27 cellular contexts compared by ENCODE assay signal in the genomic region with DNA sequence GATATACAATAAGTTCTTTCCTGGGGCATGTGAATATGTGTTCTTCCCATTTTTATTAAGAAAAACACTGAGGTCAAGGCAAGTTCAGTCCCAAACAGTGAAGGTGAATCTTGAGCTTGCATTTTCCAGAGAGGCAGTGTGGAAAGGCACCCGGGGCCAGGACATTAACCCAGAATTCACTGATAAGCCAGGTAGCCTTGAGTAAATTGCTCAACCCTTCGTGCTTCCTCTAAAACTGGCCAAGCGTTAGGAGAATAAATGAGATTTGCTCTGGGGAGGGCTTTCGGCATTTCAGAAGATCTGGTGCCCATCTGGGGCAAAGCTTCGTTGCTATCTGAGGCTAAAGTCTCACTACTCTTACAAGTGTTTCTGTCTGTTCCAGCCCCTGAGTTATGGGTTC.
"Had no signal": no experiment of that assay in that cellular context is flagged by ENCODE, and none has a peak within 500 bp of the region (broad histone marks: within the 10 kb centered on the region; RNA-seq: fewer than 3 reads in every experiment).

No MANE protein-coding gene starts in this region.

- H3K27ac Mint-ChIP-seq: naive thymus-derived CD4-positive, alpha-beta T cell; natural killer cell; progenitor cell of endocrine pancreas; stimulated activated effector memory CD8-positive, alpha-beta T cell treated with anti-CD3 and anti-CD28 coated beads, Interleukin-12 subunit alpha, Interleukin-12 subunit beta, amount 100 ng/mL, for 72 hours; stimulated activated naive B cell treated with anti-CD40 and anti-IgM and Interleukin-4, amounts not matched to agents 10 μg/mL and 1 μg/mL and 100 μg/mL, for 72 hours; stimulated activated naive CD8-positive, alpha-beta T cell treated with anti-CD3 and anti-CD28 coated beads, Interleukin-15, Interleukin-2, amounts not matched to agents 100 ng/mL and 50 ng/mL, for 24 hours had no signal

- H3K4me3 Mint-ChIP-seq: naive thymus-derived CD4-positive, alpha-beta T cell; natural killer cell; stimulated activated effector memory CD8-positive, alpha-beta T cell treated with anti-CD3 and anti-CD28 coated beads, Interleukin-12 subunit alpha, Interleukin-12 subunit beta, amount 100 ng/mL, for 72 hours; stimulated activated naive B cell treated with anti-CD40 and anti-IgM and Interleukin-4, amounts not matched to agents 10 μg/mL and 1 μg/mL and 100 μg/mL, for 72 hours; stimulated activated naive CD8-positive, alpha-beta T cell treated with anti-CD3 and anti-CD28 coated beads, Interleukin-15, Interleukin-2, amounts not matched to agents 100 ng/mL and 50 ng/mL, for 24 hours had no signal

- H3K4me1 Mint-ChIP-seq: naive thymus-derived CD4-positive, alpha-beta T cell; natural killer cell; stimulated activated effector memory CD8-positive, alpha-beta T cell treated with anti-CD3 and anti-CD28 coated beads, Interleukin-12 subunit alpha, Interleukin-12 subunit beta, amount 100 ng/mL, for 72 hours had no signal

- H3K9ac ChIP-seq: parathyroid adenoma had no signal

- H2AFZ ChIP-seq: parathyroid adenoma had no signal

- H3K27me3 ChIP-seq: ovary, right lobe of liver, sigmoid colon, stomach, thyroid gland, tibial nerve, upper lobe of right lung, uterus had no signal

- H3K36me3 ChIP-seq: ovary, right lobe of liver, sigmoid colon, stomach, thoracic aorta, thyroid gland, tibial nerve, upper lobe of right lung, uterus had no signal

- H3K9me3 ChIP-seq: ovary, psoas muscle, right lobe of liver, sigmoid colon, stomach, thoracic aorta, thyroid gland, upper lobe of right lung, uterus had no signal

- DNase-seq: naive thymus-derived CD4-positive, alpha-beta T cell; natural killer cell; occipital lobe; ovary; posterior cingulate gyrus; psoas muscle; right cardiac atrium; right lobe of liver; sigmoid colon; small intestine; stimulated activated CD4-positive, alpha-beta T cell treated with anti-CD3 and anti-CD28 coated beads, Interleukin-15, amount 100 ng/mL, for 24 hours; stimulated activated CD4-positive, alpha-beta T cell treated with anti-CD3 and anti-CD28 coated beads, Interleukin-2, amount 100 ng/mL, for 24 hours; stimulated activated CD4-positive, alpha-beta T cell treated with anti-CD3 and anti-CD28 coated beads, Interleukin-2, amount 100 ng/mL, for 48 hours; stimulated activated CD4-positive, alpha-beta T cell treated with anti-CD3 and anti-CD28 coated beads, Interleukin-4, amount 100 ng/mL, for 24 hours; stimulated activated naive B cell treated with anti-CD40 and anti-IgM and Interleukin-4, amounts not matched to agents 10 μg/mL and 1 μg/mL and 100 μg/mL, for 72 hours; stimulated activated naive CD4-positive, alpha-beta T cell treated with Interleukin-2 at 50 U/mL for 16 hours; stomach; thyroid gland; trophoblast cell; upper lobe of right lung; uterus had no signal

- H3K4me3 ChIP-seq: ovary, psoas muscle, right lobe of liver, sigmoid colon, stomach, thoracic aorta, thyroid gland, tibial nerve, upper lobe of right lung, uterus had no signal

- H3K36me3 Mint-ChIP-seq: naive thymus-derived CD4-positive, alpha-beta T cell; natural killer cell; stimulated activated effector memory CD8-positive, alpha-beta T cell treated with anti-CD3 and anti-CD28 coated beads, Interleukin-12 subunit alpha, Interleukin-12 subunit beta, amount 100 ng/mL, for 72 hours; stimulated activated naive B cell treated with anti-CD40 and anti-IgM and Interleukin-4, amounts not matched to agents 10 μg/mL and 1 μg/mL and 100 μg/mL, for 72 hours had no signal

- H3K79me2 ChIP-seq: parathyroid adenoma had no signal

- H3K27ac ChIP-seq: ovary, parathyroid adenoma, psoas muscle, right lobe of liver, sigmoid colon, stomach, thoracic aorta, thyroid gland, tibial nerve, upper lobe of right lung, uterus had no signal

- ATAC-seq: naive thymus-derived CD4-positive, alpha-beta T cell; natural killer cell; psoas muscle; right cardiac atrium; right lobe of liver; stimulated activated effector memory CD8-positive, alpha-beta T cell treated with anti-CD3 and anti-CD28 coated beads, Interleukin-12 subunit alpha, Interleukin-12 subunit beta, amount 100 ng/mL, for 72 hours; stimulated activated naive B cell treated with anti-CD40 and anti-IgM and Interleukin-4, amounts not matched to agents 10 μg/mL and 1 μg/mL and 100 μg/mL, for 72 hours; upper lobe of right lung had no signal

- H3K9me3 Mint-ChIP-seq: natural killer cell; stimulated activated effector memory CD8-positive, alpha-beta T cell treated with anti-CD3 and anti-CD28 coated beads, Interleukin-12 subunit alpha, Interleukin-12 subunit beta, amount 100 ng/mL, for 72 hours; stimulated activated naive B cell treated with anti-CD40 and anti-IgM and Interleukin-4, amounts not matched to agents 10 μg/mL and 1 μg/mL and 100 μg/mL, for 72 hours; stimulated activated naive CD8-positive, alpha-beta T cell treated with anti-CD3 and anti-CD28 coated beads, Interleukin-15, Interleukin-2, amounts not matched to agents 100 ng/mL and 50 ng/mL, for 24 hours had no signal

- H3K4me1 ChIP-seq: parathyroid adenoma, psoas muscle, right lobe of liver, sigmoid colon, stomach, upper lobe of right lung, uterus had no signal
